ENCODE assay signal across 25 cellular contexts in genomic region chr11:77182542-77183420, GRCh38. TPM values are rescaled to one million over a fixed set of nuclear protein-coding genes. Genes with fewer than 3 reads are reported as not detected.
"Had no signal": no experiment of that assay in that cellular context is flagged by ENCODE, and none has a peak within 500 bp of the region (broad histone marks: within the 10 kb centered on the region; RNA-seq: fewer than 3 reads in every experiment).

No MANE protein-coding gene starts in this region.

- H3K27ac Mint-ChIP-seq: activated CD8-positive, alpha-beta T cell treated with anti-CD3 and anti-CD28 coated beads, Interleukin-2, amount 10 ng/mL, durations not matched to agents 7 days and 5 days; IgD-negative memory B cell; T-helper 1 cell treated with Interleukin-12 subunit alpha and Interleukin-12 subunit beta and Interleukin-4 antibody, amounts not matched to agents 30 μg/mL and 1 μg/mL, for 36 hours had no signal

- H3K4me3 ChIP-seq: cardiac muscle cell, Peyer's patch had no signal

- H3K27me3 ChIP-seq: brain microvascular endothelial cell, cardiac muscle cell, Peyer's patch had no signal

- H3K4me3 Mint-ChIP-seq: activated CD8-positive, alpha-beta T cell treated with anti-CD3 and anti-CD28 coated beads, Interleukin-2, amount 10 ng/mL, durations not matched to agents 7 days and 5 days; IgD-negative memory B cell; T-helper 1 cell treated with Interleukin-12 subunit alpha and Interleukin-12 subunit beta and Interleukin-4 antibody, amounts not matched to agents 30 μg/mL and 1 μg/mL, for 36 hours had no signal

- H3K9me3 Mint-ChIP-seq: IgD-negative memory B cell; T-helper 1 cell treated with Interleukin-12 subunit alpha and Interleukin-12 subunit beta and Interleukin-4 antibody, amounts not matched to agents 30 μg/mL and 1 μg/mL, for 36 hours had no signal

- H3K36me3 ChIP-seq: brain microvascular endothelial cell, cardiac muscle cell, Peyer's patch had no signal

- ATAC-seq: activated CD8-positive, alpha-beta T cell treated with anti-CD3 and anti-CD28 coated beads, Interleukin-2, amount 10 ng/mL, durations not matched to agents 7 days and 5 days had no signal

- FAIRE-seq: astrocyte had no signal

- H3K36me3 Mint-ChIP-seq: IgD-negative memory B cell had no signal

- H3K9me3 ChIP-seq: Peyer's patch had no signal

- H3K27ac ChIP-seq: brain microvascular endothelial cell, cardiac muscle cell, Peyer's patch, RWPE1 had no signal

- DNase-seq: activated CD4-positive, alpha-beta T cell treated with anti-CD3 and anti-CD28 coated beads for 48 hours; activated CD4-positive, alpha-beta T cell treated with anti-CD3 and anti-CD28 coated beads, Interleukin-2, amount 50 U/mL, for 4 hours; activated CD4-positive, CD25-positive, alpha-beta regulatory T cell treated with anti-CD3 and anti-CD28 coated beads, Interleukin-2, amount 50 U/mL, for 72 hours; activated CD8-positive, alpha-beta memory T cell treated with anti-CD3 and anti-CD28 coated beads, Interleukin-2, amount 50 U/mL, for 48 hours; activated CD8-positive, alpha-beta T cell treated with anti-CD3 and anti-CD28 coated beads, Interleukin-2, amount 10 ng/mL, durations not matched to agents 7 days and 5 days; activated naive CD4-positive, alpha-beta T cell treated with anti-CD3 and anti-CD28 coated beads, Interleukin-2, amount 50 U/mL, for 16 hours; activated T-cell treated with anti-CD3 and anti-CD28 coated beads, Interleukin-2, amount 50 U/mL, for 1 hour; brain microvascular endothelial cell; KG1; NCI-H1048; NCI-H1930; NCI-H2171; NCI-H2227 treated with DMSO at 0.1 percent for 48 hours; NCI-H446 treated with DMSO at 0.1 percent for 48 hours; NCI-H524 treated with DMSO at 0.1 percent for 48 hours; NCI-H82; NK-92 treated with Interleukin-12 subunit alpha and Interleukin-12 subunit beta, amount 100 ng/mL, for 24 hours; Peyer's patch; SHP77 treated with DMSO at 0.1 percent for 48 hours had no signal

- H3K4me1 Mint-ChIP-seq: IgD-negative memory B cell had no signal

RNA-seq across cellular contexts. Expression of gene MYO7A, which starts 54.7 kb away (rescaled TPM):
- total RNA-seq: activated CD8-positive, alpha-beta T cell treated with anti-CD3 and anti-CD28 coated beads, Interleukin-2, amount 10 ng/mL, durations not matched to agents 7 days and 5 days; M059J had no signal
- polyA plus RNA-seq: IgD-negative memory B cell had no signal
